8 cellular contexts compared by ENCODE assay signal in genomic region chr12:113149361-113150150, GRCh38. TPM values are rescaled to one million over a fixed set of nuclear protein-coding genes. Genes with fewer than 3 reads are reported as not detected.
DNase-seq lines count a peak whose midpoint lies in the region; ATAC-seq and TF ChIP-seq lines count a peak whose summit lies in the region.

Gene CFAP73, plus strand, starts transcription at chr12:113149724. Its CDS starts 134 bp downstream, at chr12:113149858.

- no peaks in the 10 kb centered on the region for H3K9me3 ChIP-seq in fibroblast of lung (ENCODE audit: control insufficient read depth, insufficient read depth, low read depth, low read length)

- H3K4me3 Mint-ChIP-seq in CD14-positive monocyte = peak within 1 kb of the TSS; percentile 27 to 69
- H3K4me3 Mint-ChIP-seq in nephron progenitor cell = peak within 1 kb of the TSS; percentile 42
- H3K4me3 Mint-ChIP-seq in activated T-helper 2 cell treated with anti-CD3 and anti-CD28 coated beads, Interferon-gamma antibody, Interleukin-2, Interleukin-4, amounts not matched to agents 10 μg/mL and 5 μg/mL and 100 μg/mL, durations not matched to agents 14 hours and 24 hours and 36 hours (ENCODE audit: low read depth) = no peak within 1 kb of the TSS

- H3K27ac Mint-ChIP-seq in CD14-positive monocyte (peak within 1 kb of the TSS in 1 of 7 donors; percentile 74), nephron progenitor cell (peak within 1 kb of the TSS; percentile 72)
- no peak within 1 kb of the TSS for H3K27ac Mint-ChIP-seq in activated T-helper 2 cell treated with anti-CD3 and anti-CD28 coated beads, Interferon-gamma antibody, Interleukin-2, Interleukin-4, amounts not matched to agents 10 μg/mL and 5 μg/mL and 100 μg/mL, durations not matched to agents 14 hours and 24 hours and 36 hours

- ATAC-seq in HG02970 (IDR thresholded peaks at IDR 0.05; ENCODE audit: low FRiP score, unreplicated experiment) = no peak
- ATAC-seq in GM19467 (IDR thresholded peaks at IDR 0.05; ENCODE audit: unreplicated experiment) = no peak

- no peak within 1 kb of the TSS for H3K9ac ChIP-seq in fibroblast of lung (ENCODE audit: insufficient read depth, low read length)

- no peak for TF ChIP-seq CTCF in CD14-positive monocyte (IDR thresholded peaks at IDR 0.05)
- no peak for TF ChIP-seq CTCF in fibroblast of lung (conservative IDR thresholded peaks at IDR 0.05 in 1 of 2, IDR thresholded peaks at IDR 0.05 in 1 of 2; ENCODE audit: low read depth in 1 of 2, low read length in 2 of 2)
- no peak for TF ChIP-seq CTCF in nephron progenitor cell (IDR thresholded peaks at IDR 0.05)

- H3K27me3 ChIP-seq in fibroblast of lung (ENCODE audit: control insufficient read depth, insufficient read depth, low read length) = peaks cover 18% of the 10 kb centered on the region

- in situ Hi-C loops in SK-MEL-5 (cut with HindIII; ENCODE audit: low pct_unique_long_range_greater_than_20kb, low sequenced_read_pairs) = no loop called here

- H4K20me1 ChIP-seq in fibroblast of lung (ENCODE audit: control insufficient read depth, extremely low read depth, insufficient read depth, low read length) = no peaks in the 10 kb centered on the region

- H3K4me1 Mint-ChIP-seq in CD14-positive monocyte (peaks cover 28% of the 10 kb centered on the region), nephron progenitor cell (peaks cover 30% of the 10 kb centered on the region)
- peaks cover 11% of the 10 kb centered on the region for H3K4me1 Mint-ChIP-seq in activated T-helper 2 cell treated with anti-CD3 and anti-CD28 coated beads, Interferon-gamma antibody, Interleukin-2, Interleukin-4, amounts not matched to agents 10 μg/mL and 5 μg/mL and 100 μg/mL, durations not matched to agents 14 hours and 24 hours and 36 hours (ENCODE audit: low read depth)

- no peak within 1 kb of the TSS for H3K27ac ChIP-seq in fibroblast of lung (ENCODE audit: insufficient read depth, low read length)

- H3K9me3 Mint-ChIP-seq in CD14-positive monocyte (peaks cover 0 to 18% (median 6%) of the 10 kb centered on the region in 7 donors), nephron progenitor cell (peaks cover 14% of the 10 kb centered on the region)
- no peaks in the 10 kb centered on the region for H3K9me3 Mint-ChIP-seq in activated T-helper 2 cell treated with anti-CD3 and anti-CD28 coated beads, Interferon-gamma antibody, Interleukin-2, Interleukin-4, amounts not matched to agents 10 μg/mL and 5 μg/mL and 100 μg/mL, durations not matched to agents 14 hours and 24 hours and 36 hours

- H3K36me3 Mint-ChIP-seq in CD14-positive monocyte = peaks cover 0 to 7% of the 10 kb centered on the region in 2 donors
- H3K36me3 Mint-ChIP-seq in nephron progenitor cell (ENCODE audit: low read depth) = peaks cover 4% of the 10 kb centered on the region
- no peaks in the 10 kb centered on the region for H3K36me3 Mint-ChIP-seq in activated T-helper 2 cell treated with anti-CD3 and anti-CD28 coated beads, Interferon-gamma antibody, Interleukin-2, Interleukin-4, amounts not matched to agents 10 μg/mL and 5 μg/mL and 100 μg/mL, durations not matched to agents 14 hours and 24 hours and 36 hours (ENCODE audit: low read depth)

- peak within 1 kb of the TSS in 1 of 4 experiments; percentile 21 for H3K4me3 ChIP-seq in fibroblast of lung (replicated peaks in 1 of 4; ENCODE audit: control extremely low read depth in 1 of 4, insufficient read depth in 1 of 4, low read depth in 3 of 4, low read length in 4 of 4)

- H3K27me3 Mint-ChIP-seq in CD14-positive monocyte (ENCODE audit: low read depth in 3 of 3) (peaks cover 51 to 61% (median 54%) of the 10 kb centered on the region in 3 donors), nephron progenitor cell (ENCODE audit: low read depth, poor library complexity) (peaks cover 55% of the 10 kb centered on the region)
- H3K27me3 Mint-ChIP-seq in activated T-helper 2 cell treated with anti-CD3 and anti-CD28 coated beads, Interferon-gamma antibody, Interleukin-2, Interleukin-4, amounts not matched to agents 10 μg/mL and 5 μg/mL and 100 μg/mL, durations not matched to agents 14 hours and 24 hours and 36 hours (ENCODE audit: low read depth) = peaks cover 28% of the 10 kb centered on the region

- DNase-seq in CD14-positive monocyte (ENCODE audit: low spot score) (no peak), SK-MEL-5 (ENCODE audit: low read depth, low spot score) (peak; percentile 77), fibroblast of lung (ENCODE audit: low read depth in 2 of 2) (peak; percentile 72 to 85), nephron progenitor cell (peak; percentile 89)
- no peak for DNase-seq in activated T-helper 2 cell treated with anti-CD3 and anti-CD28 coated beads, Interferon-gamma antibody, Interleukin-2, Interleukin-4, amounts not matched to agents 10 μg/mL and 5 μg/mL and 100 μg/mL, durations not matched to agents 14 hours and 24 hours and 36 hours (ENCODE audit: low spot score)

- intact Hi-C loops in CD14-positive monocyte (cut with micrococcal nuclease) = loop anchor here in 1 of 2 donors (5.0 to 10.0 kb wide), 2 partner anchors 102 to 265 kb away; no protein-coding TSS in a partner anchor
- intact Hi-C loops in activated T-helper 2 cell treated with anti-CD3 and anti-CD28 coated beads, Interferon-gamma antibody, Interleukin-2, Interleukin-4, amounts not matched to agents 10 μg/mL and 5 μg/mL and 100 μg/mL, durations not matched to agents 14 hours and 24 hours and 36 hours (cut with micrococcal nuclease) = loop anchor here (5.0 kb wide), 2 partner anchors 52 to 157 kb away; no protein-coding TSS in a partner anchor

- no peak for TF ChIP-seq RAD21 in Ishikawa (IDR thresholded peaks at IDR 0.05; ENCODE audit: low read depth)

- no peak for TF ChIP-seq EP300 in Ishikawa (IDR thresholded peaks at IDR 0.05; ENCODE audit: borderline replicate concordance)

- H2AFZ ChIP-seq in fibroblast of lung (ENCODE audit: low read length) = peak within 1 kb of the TSS; percentile 23

- H3K36me3 ChIP-seq in fibroblast of lung (ENCODE audit: control insufficient read depth, insufficient read depth, low read length) = no peaks in the 10 kb centered on the region

- peaks cover 7% of the 10 kb centered on the region for H3K4me1 ChIP-seq in fibroblast of lung (ENCODE audit: control insufficient read depth, extremely low read depth, insufficient read depth, low read length)

- peak within 1 kb of the TSS; percentile 59 for H3K4me2 ChIP-seq in fibroblast of lung (ENCODE audit: extremely low read depth, insufficient read depth, low read length)

- H3K79me2 ChIP-seq in fibroblast of lung (ENCODE audit: control insufficient read depth, insufficient read depth, low read length) = no peaks in the 10 kb centered on the region

TF ChIP-seq in Ishikawa, 13 proteins besides CTCF, POLR2A, EP300 and RAD21:
- TF ChIP-seq TEAD4 (IDR thresholded peaks at IDR 0.05) = peak; percentile 49
- TF ChIP-seq MAX (IDR thresholded peaks at IDR 0.05) = peak; percentile 44; the same call in 1 of the 2 replicates
- peak; percentile 73 for TF ChIP-seq EGR1 (IDR thresholded peaks at IDR 0.05)
- no peak for TF ChIP-seq USF1 (IDR thresholded peaks at IDR 0.05)
- no peak for TF ChIP-seq TCF12 (IDR thresholded peaks at IDR 0.05; ENCODE audit: low read depth)

RNA-seq across cellular contexts. Expression of gene CFAP73, which starts in this region (rescaled TPM):
- polyA plus RNA-seq in CD14-positive monocyte = under 1 TPM in 1 of 2 donors, not detected in 1; 0.14 TPM
- total RNA-seq in SK-MEL-5 (2014; rRNA removed; shearing (Covaris generic)) = not detected in 2 replicates
- not detected in 2 replicates for polyA plus RNA-seq in SK-MEL-5 (2015; cell fraction: cytosol; rRNA removed)
- not detected in 2 replicates for polyA plus RNA-seq in SK-MEL-5 (2015; cell fraction: nucleus; rRNA removed)
- not detected in 2 replicates for total RNA-seq in fibroblast of lung
- not detected in 2 replicates for polyA plus RNA-seq in fibroblast of lung
- polyA plus RNA-seq in fibroblast of lung (2012) = not detected in 2 replicates
- not detected in 2 replicates for polyA minus RNA-seq in fibroblast of lung (ENCODE audit: low replicate concordance)
- total RNA-seq in activated T-helper 2 cell treated with anti-CD3 and anti-CD28 coated beads, Interferon-gamma antibody, Interleukin-2, Interleukin-4, amounts not matched to agents 10 μg/mL and 5 μg/mL and 100 μg/mL, durations not matched to agents 14 hours and 24 hours and 36 hours = 0.14 TPM in 1 of 2 replicates, not detected in the other

Comparison
In these comparisons a context has a peak if more than half of its experiments do, and no peak if none do; other contexts are left out.
1. Peak in DNase-seq in SK-MEL-5; RNA of the gene not detected or under 1 TPM.
2. Peak in DNase-seq and H3K4me2 ChIP-seq in fibroblast of lung; RNA of the gene not detected or under 1 TPM.